ENCODE assay signal across 1 cellular context in the genomic region with DNA sequence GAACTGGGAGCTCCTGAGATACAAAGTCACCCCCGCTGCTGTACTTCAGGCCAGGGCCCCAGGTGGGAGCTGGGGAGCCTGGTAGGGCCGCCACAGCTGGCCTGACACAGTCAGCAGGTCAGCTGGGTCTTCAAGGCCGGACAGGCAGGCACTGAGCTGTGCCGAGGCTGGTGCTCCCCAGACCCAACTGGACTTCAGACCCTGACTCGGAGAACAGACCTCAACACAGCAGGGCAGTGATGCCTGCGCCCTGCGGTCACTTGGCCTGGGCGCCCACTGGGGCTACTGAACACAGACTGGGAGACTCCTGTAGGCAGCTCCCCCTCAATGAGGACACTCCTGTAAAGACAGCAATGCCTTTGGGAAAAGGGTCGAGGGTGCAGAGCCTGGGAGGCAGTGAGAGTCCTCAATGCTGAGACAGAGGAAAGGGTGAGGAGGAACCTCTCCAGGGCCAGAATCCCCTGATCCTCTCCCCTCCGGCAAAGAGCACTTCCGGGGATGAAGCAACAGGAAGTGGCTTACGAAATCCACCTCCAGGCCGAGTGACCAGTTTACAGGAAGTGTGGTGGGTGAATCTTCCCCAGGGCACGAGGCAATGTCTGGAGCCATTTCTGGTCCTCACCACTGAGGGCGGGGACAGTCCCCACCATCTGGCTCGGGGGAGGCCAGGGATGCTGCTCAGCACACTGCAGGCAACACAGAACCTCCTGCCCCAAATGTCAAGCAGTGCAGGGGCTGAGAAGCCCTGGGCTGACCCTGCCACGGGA.
TF ChIP-seq lines count a peak whose summit lies in the region.

No MANE protein-coding gene starts in this region.

TF ChIP-seq in K562, 482 proteins besides CTCF, POLR2A, EP300 and RAD21 (continued from another document and continues in another):
- TF ChIP-seq, protein P1, sequence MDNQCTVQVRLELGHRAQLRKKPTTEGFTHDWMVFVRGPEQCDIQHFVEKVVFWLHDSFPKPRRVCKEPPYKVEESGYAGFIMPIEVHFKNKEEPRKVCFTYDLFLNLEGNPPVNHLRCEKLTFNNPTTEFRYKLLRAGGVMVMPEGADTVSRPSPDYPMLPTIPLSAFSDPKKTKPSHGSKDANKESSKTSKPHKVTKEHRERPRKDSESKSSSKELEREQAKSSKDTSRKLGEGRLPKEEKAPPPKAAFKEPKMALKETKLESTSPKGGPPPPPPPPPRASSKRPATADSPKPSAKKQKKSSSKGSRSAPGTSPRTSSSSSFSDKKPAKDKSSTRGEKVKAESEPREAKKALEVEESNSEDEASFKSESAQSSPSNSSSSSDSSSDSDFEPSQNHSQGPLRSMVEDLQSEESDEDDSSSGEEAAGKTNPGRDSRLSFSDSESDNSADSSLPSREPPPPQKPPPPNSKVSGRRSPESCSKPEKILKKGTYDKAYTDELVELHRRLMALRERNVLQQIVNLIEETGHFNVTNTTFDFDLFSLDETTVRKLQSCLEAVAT (IDR thresholded peaks at IDR 0.05): no peak
- TF ChIP-seq NFIC (IDR thresholded peaks at IDR 0.05): no peak
- peak; percentile 94 for TF ChIP-seq GABPA (tag; conservative IDR thresholded peaks at IDR 0.05; ENCODE audit: low read depth)
- TF ChIP-seq, protein P2, sequence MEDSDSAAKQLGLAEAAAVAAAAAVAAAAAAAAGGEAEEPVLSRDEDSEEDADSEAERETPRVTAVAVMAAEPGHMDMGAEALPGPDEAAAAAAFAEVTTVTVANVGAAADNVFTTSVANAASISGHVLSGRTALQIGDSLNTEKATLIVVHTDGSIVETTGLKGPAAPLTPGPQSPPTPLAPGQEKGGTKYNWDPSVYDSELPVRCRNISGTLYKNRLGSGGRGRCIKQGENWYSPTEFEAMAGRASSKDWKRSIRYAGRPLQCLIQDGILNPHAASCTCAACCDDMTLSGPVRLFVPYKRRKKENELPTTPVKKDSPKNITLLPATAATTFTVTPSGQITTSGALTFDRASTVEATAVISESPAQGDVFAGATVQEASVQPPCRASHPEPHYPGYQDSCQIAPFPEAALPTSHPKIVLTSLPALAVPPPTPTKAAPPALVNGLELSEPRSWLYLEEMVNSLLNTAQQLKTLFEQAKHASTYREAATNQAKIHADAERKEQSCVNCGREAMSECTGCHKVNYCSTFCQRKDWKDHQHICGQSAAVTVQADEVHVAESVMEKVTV (CRISPR knock-in tag; IDR thresholded peaks at IDR 0.05): no peak
- no peak for TF ChIP-seq ZNF3 (CRISPR knock-in tag; IDR thresholded peaks at IDR 0.05)
- TF ChIP-seq LEF1 (IDR thresholded peaks at IDR 0.05): no peak
- no peak for TF ChIP-seq NFXL1 (CRISPR knock-in tag; IDR thresholded peaks at IDR 0.05)
- TF ChIP-seq SMARCA5 (IDR thresholded peaks at IDR 0.05): no peak
- TF ChIP-seq, protein P3, sequence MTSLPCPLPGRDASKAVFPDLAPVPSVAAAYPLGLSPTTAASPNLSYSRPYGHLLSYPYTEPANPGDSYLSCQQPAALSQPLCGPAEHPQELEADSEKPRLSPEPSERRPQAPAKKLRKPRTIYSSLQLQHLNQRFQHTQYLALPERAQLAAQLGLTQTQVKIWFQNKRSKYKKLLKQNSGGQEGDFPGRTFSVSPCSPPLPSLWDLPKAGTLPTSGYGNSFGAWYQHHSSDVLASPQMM (CRISPR knock-in tag; IDR thresholded peaks at IDR 0.05): no peak
- TF ChIP-seq KDM4B (IDR thresholded peaks at IDR 0.05; ENCODE audit: borderline replicate concordance in 2 of 2, low read depth in 1 of 2): peak in 1 of 2 experiments; percentile 60; a peak in 1 of 4 replicates
- TF ChIP-seq, protein P4, sequence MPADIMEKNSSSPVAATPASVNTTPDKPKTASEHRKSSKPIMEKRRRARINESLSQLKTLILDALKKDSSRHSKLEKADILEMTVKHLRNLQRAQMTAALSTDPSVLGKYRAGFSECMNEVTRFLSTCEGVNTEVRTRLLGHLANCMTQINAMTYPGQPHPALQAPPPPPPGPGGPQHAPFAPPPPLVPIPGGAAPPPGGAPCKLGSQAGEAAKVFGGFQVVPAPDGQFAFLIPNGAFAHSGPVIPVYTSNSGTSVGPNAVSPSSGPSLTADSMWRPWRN (IDR thresholded peaks at IDR 0.05; ENCODE audit: low read depth): no peak
- no peak for TF ChIP-seq MXI1 (IDR thresholded peaks at IDR 0.05; ENCODE audit: low read depth, low read length)
- TF ChIP-seq HNRNPUL1 (IDR thresholded peaks at IDR 0.05; ENCODE audit: low read length): no peak
- TF ChIP-seq ELF4 (CRISPR knock-in tag; IDR thresholded peaks at IDR 0.05): peak; percentile 52; the same call in 1 of the 2 replicates
- TF ChIP-seq CREBBP (IDR thresholded peaks at IDR 0.05; ENCODE audit: low read depth, low read length): no peak
- TF ChIP-seq, protein P5, sequence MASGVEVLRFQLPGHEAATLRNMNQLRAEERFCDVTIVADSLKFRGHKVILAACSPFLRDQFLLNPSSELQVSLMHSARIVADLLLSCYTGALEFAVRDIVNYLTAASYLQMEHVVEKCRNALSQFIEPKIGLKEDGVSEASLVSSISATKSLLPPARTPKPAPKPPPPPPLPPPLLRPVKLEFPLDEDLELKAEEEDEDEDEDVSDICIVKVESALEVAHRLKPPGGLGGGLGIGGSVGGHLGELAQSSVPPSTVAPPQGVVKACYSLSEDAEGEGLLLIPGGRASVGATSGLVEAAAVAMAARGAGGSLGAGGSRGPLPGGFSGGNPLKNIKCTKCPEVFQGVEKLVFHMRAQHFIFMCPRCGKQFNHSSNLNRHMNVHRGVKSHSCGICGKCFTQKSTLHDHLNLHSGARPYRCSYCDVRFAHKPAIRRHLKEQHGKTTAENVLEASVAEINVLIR (CRISPR knock-in tag; IDR thresholded peaks at IDR 0.05): no peak
- no peak for TF ChIP-seq ZNF316 (IDR thresholded peaks at IDR 0.05)
- TF ChIP-seq, protein P6, sequence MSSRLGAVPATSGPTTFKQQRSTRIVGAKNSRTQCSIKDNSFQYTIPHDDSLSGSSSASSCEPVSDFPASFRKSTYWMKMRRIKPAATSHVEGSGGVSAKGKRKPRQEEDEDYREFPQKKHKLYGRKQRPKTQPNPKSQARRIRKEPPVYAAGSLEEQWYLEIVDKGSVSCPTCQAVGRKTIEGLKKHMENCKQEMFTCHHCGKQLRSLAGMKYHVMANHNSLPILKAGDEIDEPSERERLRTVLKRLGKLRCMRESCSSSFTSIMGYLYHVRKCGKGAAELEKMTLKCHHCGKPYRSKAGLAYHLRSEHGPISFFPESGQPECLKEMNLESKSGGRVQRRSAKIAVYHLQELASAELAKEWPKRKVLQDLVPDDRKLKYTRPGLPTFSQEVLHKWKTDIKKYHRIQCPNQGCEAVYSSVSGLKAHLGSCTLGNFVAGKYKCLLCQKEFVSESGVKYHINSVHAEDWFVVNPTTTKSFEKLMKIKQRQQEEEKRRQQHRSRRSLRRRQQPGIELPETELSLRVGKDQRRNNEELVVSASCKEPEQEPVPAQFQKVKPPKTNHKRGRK (tag; IDR thresholded peaks at IDR 0.05): no peak
- TF ChIP-seq ILF3 (IDR thresholded peaks at IDR 0.05; ENCODE audit: borderline replicate concordance): no peak
- no peak for TF ChIP-seq NEUROD1 (IDR thresholded peaks at IDR 0.05; ENCODE audit: borderline replicate concordance, low read depth, low read length, partially characterized antibody)
- TF ChIP-seq HNRNPLL (IDR thresholded peaks at IDR 0.05; ENCODE audit: low read depth, low read length, poor library complexity, severe bottlenecking): no peak
- TF ChIP-seq, protein P7, sequence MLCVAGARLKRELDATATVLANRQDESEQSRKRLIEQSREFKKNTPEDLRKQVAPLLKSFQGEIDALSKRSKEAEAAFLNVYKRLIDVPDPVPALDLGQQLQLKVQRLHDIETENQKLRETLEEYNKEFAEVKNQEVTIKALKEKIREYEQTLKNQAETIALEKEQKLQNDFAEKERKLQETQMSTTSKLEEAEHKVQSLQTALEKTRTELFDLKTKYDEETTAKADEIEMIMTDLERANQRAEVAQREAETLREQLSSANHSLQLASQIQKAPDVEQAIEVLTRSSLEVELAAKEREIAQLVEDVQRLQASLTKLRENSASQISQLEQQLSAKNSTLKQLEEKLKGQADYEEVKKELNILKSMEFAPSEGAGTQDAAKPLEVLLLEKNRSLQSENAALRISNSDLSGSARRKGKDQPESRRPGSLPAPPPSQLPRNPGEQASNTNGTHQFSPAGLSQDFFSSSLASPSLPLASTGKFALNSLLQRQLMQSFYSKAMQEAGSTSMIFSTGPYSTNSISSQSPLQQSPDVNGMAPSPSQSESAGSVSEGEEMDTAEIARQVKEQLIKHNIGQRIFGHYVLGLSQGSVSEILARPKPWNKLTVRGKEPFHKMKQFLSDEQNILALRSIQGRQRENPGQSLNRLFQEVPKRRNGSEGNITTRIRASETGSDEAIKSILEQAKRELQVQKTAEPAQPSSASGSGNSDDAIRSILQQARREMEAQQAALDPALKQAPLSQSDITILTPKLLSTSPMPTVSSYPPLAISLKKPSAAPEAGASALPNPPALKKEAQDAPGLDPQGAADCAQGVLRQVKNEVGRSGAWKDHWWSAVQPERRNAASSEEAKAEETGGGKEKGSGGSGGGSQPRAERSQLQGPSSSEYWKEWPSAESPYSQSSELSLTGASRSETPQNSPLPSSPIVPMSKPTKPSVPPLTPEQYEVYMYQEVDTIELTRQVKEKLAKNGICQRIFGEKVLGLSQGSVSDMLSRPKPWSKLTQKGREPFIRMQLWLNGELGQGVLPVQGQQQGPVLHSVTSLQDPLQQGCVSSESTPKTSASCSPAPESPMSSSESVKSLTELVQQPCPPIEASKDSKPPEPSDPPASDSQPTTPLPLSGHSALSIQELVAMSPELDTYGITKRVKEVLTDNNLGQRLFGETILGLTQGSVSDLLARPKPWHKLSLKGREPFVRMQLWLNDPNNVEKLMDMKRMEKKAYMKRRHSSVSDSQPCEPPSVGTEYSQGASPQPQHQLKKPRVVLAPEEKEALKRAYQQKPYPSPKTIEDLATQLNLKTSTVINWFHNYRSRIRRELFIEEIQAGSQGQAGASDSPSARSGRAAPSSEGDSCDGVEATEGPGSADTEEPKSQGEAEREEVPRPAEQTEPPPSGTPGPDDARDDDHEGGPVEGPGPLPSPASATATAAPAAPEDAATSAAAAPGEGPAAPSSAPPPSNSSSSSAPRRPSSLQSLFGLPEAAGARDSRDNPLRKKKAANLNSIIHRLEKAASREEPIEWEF (CRISPR knock-in tag; IDR thresholded peaks at IDR 0.05): no peak
- no peak for TF ChIP-seq NFE2 (IDR thresholded peaks at IDR 0.05; ENCODE audit: low read depth)
- TF ChIP-seq TEAD4 (IDR thresholded peaks at IDR 0.05; ENCODE audit: low read length): no peak
- TF ChIP-seq TEAD4 (CRISPR knock-in tag; IDR thresholded peaks at IDR 0.05; ENCODE audit: borderline replicate concordance): no peak
- peak; percentile 79; the same call in 1 of the 2 replicates for TF ChIP-seq DMBX1 (CRISPR knock-in tag; IDR thresholded peaks at IDR 0.05; ENCODE audit: borderline replicate concordance)
- TF ChIP-seq RBM14 (IDR thresholded peaks at IDR 0.05; ENCODE audit: borderline replicate concordance, insufficient read depth, low read depth, low read length): no peak
- TF ChIP-seq ZNF263 (CRISPR knock-in tag; IDR thresholded peaks at IDR 0.05; ENCODE audit: borderline replicate concordance): no peak
- TF ChIP-seq, protein P8, sequence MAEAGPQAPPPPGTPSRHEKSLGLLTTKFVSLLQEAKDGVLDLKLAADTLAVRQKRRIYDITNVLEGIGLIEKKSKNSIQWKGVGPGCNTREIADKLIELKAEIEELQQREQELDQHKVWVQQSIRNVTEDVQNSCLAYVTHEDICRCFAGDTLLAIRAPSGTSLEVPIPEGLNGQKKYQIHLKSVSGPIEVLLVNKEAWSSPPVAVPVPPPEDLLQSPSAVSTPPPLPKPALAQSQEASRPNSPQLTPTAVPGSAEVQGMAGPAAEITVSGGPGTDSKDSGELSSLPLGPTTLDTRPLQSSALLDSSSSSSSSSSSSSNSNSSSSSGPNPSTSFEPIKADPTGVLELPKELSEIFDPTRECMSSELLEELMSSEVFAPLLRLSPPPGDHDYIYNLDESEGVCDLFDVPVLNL (CRISPR knock-in tag; IDR thresholded peaks at IDR 0.05; ENCODE audit: low read depth): no peak
- no peak for TF ChIP-seq KAT2B (IDR thresholded peaks at IDR 0.05; ENCODE audit: low read depth, low read length)
- TF ChIP-seq BRD4 (IDR thresholded peaks at IDR 0.05): no peak
- no peak for TF ChIP-seq TCF7 (IDR thresholded peaks at IDR 0.05; ENCODE audit: borderline replicate concordance)
- TF ChIP-seq, protein P9, sequence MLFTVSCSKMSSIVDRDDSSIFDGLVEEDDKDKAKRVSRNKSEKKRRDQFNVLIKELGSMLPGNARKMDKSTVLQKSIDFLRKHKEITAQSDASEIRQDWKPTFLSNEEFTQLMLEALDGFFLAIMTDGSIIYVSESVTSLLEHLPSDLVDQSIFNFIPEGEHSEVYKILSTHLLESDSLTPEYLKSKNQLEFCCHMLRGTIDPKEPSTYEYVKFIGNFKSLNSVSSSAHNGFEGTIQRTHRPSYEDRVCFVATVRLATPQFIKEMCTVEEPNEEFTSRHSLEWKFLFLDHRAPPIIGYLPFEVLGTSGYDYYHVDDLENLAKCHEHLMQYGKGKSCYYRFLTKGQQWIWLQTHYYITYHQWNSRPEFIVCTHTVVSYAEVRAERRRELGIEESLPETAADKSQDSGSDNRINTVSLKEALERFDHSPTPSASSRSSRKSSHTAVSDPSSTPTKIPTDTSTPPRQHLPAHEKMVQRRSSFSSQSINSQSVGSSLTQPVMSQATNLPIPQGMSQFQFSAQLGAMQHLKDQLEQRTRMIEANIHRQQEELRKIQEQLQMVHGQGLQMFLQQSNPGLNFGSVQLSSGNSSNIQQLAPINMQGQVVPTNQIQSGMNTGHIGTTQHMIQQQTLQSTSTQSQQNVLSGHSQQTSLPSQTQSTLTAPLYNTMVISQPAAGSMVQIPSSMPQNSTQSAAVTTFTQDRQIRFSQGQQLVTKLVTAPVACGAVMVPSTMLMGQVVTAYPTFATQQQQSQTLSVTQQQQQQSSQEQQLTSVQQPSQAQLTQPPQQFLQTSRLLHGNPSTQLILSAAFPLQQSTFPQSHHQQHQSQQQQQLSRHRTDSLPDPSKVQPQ (CRISPR knock-in tag; IDR thresholded peaks at IDR 0.05; ENCODE audit: borderline replicate concordance): 0 out of 2 replicates have a peak, but pooled peaks have one; percentile 35
- TF ChIP-seq, protein P10, sequence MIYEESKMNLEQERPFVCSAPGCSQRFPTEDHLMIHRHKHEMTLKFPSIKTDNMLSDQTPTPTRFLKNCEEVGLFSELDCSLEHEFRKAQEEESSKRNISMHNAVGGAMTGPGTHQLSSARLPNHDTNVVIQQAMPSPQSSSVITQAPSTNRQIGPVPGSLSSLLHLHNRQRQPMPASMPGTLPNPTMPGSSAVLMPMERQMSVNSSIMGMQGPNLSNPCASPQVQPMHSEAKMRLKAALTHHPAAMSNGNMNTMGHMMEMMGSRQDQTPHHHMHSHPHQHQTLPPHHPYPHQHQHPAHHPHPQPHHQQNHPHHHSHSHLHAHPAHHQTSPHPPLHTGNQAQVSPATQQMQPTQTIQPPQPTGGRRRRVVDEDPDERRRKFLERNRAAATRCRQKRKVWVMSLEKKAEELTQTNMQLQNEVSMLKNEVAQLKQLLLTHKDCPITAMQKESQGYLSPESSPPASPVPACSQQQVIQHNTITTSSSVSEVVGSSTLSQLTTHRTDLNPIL (CRISPR knock-in tag; IDR thresholded peaks at IDR 0.05): no peak
- TF ChIP-seq ZSCAN29 (IDR thresholded peaks at IDR 0.05): no peak
- TF ChIP-seq ZBTB8A (IDR thresholded peaks at IDR 0.05; ENCODE audit: partially characterized antibody): no peak
